ENCODE assay signal across 32 cellular contexts in genomic region chr15:70538278-70538677, GRCh38.
DNase-seq lines count a peak whose midpoint lies in the region; ATAC-seq, FAIRE-seq and TF ChIP-seq lines count a peak whose summit lies in the region.
"Had no signal": no experiment of that assay in that cellular context is flagged by ENCODE, and none has a peak within 500 bp of the region (broad histone marks: within the 10 kb centered on the region; RNA-seq: fewer than 3 reads in every experiment).

No MANE protein-coding gene starts in this region.

- CTCF ChIA-PET in HCT116 (lab: Charles Lee), result no interaction called here

- intact Hi-C loops in HCT116 (cut with micrococcal nuclease), result no loop called here

- H4K20me1 ChIP-seq in HCT116 (ENCODE audit: insufficient read depth) (no peaks in the 10 kb centered on the region), hepatocyte (ENCODE audit: insufficient read depth, poor library complexity, severe bottlenecking) (no peaks in the 10 kb centered on the region)
- H4K20me1 ChIP-seq: BLaER1 had no signal

- in situ Hi-C loops in ACHN (cut with HindIII; ENCODE audit: low pct_ligation_motif_present, low pct_unique_long_range_greater_than_20kb, low sequenced_read_pairs), result no loop called here

- DNase-seq in ACHN (peak; percentile 40), HCT116 (ENCODE audit: low read depth, low spot score) (no peak), RCC 7860 (ENCODE audit: low spot score) (peak; percentile 55), hepatocyte (ENCODE audit: low spot score) (peak; percentile 25)
- no peak for DNase-seq in stimulated activated naive CD4-positive, alpha-beta T cell (lab: John Stamatoyannopoulos, UW)
- no peak for DNase-seq in stimulated activated CD4-positive, alpha-beta T cell treated with anti-CD3 and anti-CD28 coated beads, Interleukin-4, amount 100 ng/mL, for 4 hours
- DNase-seq: activated CD4-positive, alpha-beta T cell treated with anti-CD3 and anti-CD28 coated beads for 48 hours; activated gamma-delta T cell treated with Interleukin-2 at 50 U/mL for 16 hours; activated T-cell treated with anti-CD3 and anti-CD28 coated beads, Interleukin-2, amount 50 U/mL, for 4 hours; COR-L47; DND-41; effector CD4-positive, alpha-beta T cell; glutamatergic neuron; GOT3; KG1; lower lobe of right lung; NCI-H1436; NCI-H2107; NCI-H446; NCI-H82; Right ventricle myocardium superior; T-helper 9 cell; WERI-Rb-1 had no signal

- POLR2A ChIA-PET in HCT116 (lab: Charles Lee), result no interaction called here

- FAIRE-seq in RCC 7860 (lab: Jason Lieb, UNC), result peak; percentile 7
- FAIRE-seq: colon, GM12892 had no signal

- TF ChIP-seq POLR2A in HCT116 (IDR thresholded peaks at IDR 0.05; ENCODE audit: borderline replicate concordance, extremely low read depth, insufficient read depth, insufficient read length), result no peak

- H3K4me2 ChIP-seq in HCT116 (ENCODE audit: low read length) (peak overlapping the region; percentile 12), hepatocyte (no peak overlapping the region)
- H3K4me2 ChIP-seq: BLaER1 had no signal

- H3K4me1 ChIP-seq in HCT116 (ENCODE audit: control insufficient read depth in 1 of 2, insufficient read depth in 2 of 2, low read length in 2 of 2), result peaks cover 0 to 8% of the 10 kb centered on the region in 2 experiments; a peak in 2 of 4 replicates
- no peaks in the 10 kb centered on the region for H3K4me1 ChIP-seq in hepatocyte (ENCODE audit: insufficient read depth)

- no TSS peak for BruUV-seq in HCT116 (replicated peaks; lab: Mats Ljungman, UMichigan)

- H3K9me3 ChIP-seq in HCT116 (ENCODE audit: control insufficient read depth in 1 of 2, insufficient read depth in 1 of 2, low read depth in 1 of 2, low read length in 2 of 2) (no peaks in the 10 kb centered on the region), hepatocyte (ENCODE audit: low read depth) (no peaks in the 10 kb centered on the region)
- H3K9me3 ChIP-seq: BLaER1, lower lobe of right lung, tibial nerve had no signal

- TF ChIP-seq RAD21 in HCT116 (IDR thresholded peaks at IDR 0.05; ENCODE audit: low read depth), result no peak

- no peaks in the 10 kb centered on the region for H3K79me2 ChIP-seq in HCT116 (ENCODE audit: insufficient read depth, low read length)
- H3K79me2 ChIP-seq in hepatocyte, result no peaks in the 10 kb centered on the region

- H3K4me3 ChIP-seq in HCT116 (replicated peaks in 1 of 2; ENCODE audit: low read depth in 1 of 2, low read length in 2 of 2), result no peak overlapping the region
- no peak overlapping the region for H3K4me3 ChIP-seq in hepatocyte
- H3K4me3 ChIP-seq: BLaER1, lower lobe of right lung, skin epidermis, tibial nerve had no signal

- no peak overlapping the region for H3K9ac ChIP-seq in HCT116 (ENCODE audit: low read length)
- H3K9ac ChIP-seq: BLaER1 had no signal

- H3K27ac ChIP-seq in HCT116 (ENCODE audit: low read depth, low read length), result no peak overlapping the region
- H3K27ac ChIP-seq in hepatocyte, result no peak overlapping the region
- H3K27ac ChIP-seq: BLaER1, epithelial cell of prostate, lower lobe of right lung, skin epidermis, tibial nerve, WERI-Rb-1 had no signal

- H2AFZ ChIP-seq in HCT116 (ENCODE audit: low read depth, low read length, poor library complexity, severe bottlenecking) (no peak overlapping the region), hepatocyte (no peak overlapping the region)

- H3K27me3 ChIP-seq in HCT116 (ENCODE audit: insufficient read depth, low read length) (peaks cover 39% of the 10 kb centered on the region; the same call in 1 of the 2 replicates), hepatocyte (no peaks in the 10 kb centered on the region)
- H3K27me3 ChIP-seq: BLaER1, tibial nerve had no signal

- H3K36me3 ChIP-seq in HCT116 (ENCODE audit: control insufficient read depth in 1 of 2, insufficient read depth in 2 of 2, low read length in 2 of 2) (no peaks in the 10 kb centered on the region), hepatocyte (replicated peaks; ENCODE audit: insufficient read depth, low read depth) (no peaks in the 10 kb centered on the region)
- H3K36me3 ChIP-seq: BLaER1, lower lobe of right lung, tibial nerve, WERI-Rb-1 had no signal

- ATAC-seq in HCT116 (peak; percentile 47; the same call in 1 of the 2 replicates), GM21360 (IDR thresholded peaks at IDR 0.05; ENCODE audit: unreplicated experiment) (no peak), HG02763 (IDR thresholded peaks at IDR 0.05; ENCODE audit: unreplicated experiment) (no peak)
- ATAC-seq: activated T-cell treated with anti-CD3 and anti-CD28 coated beads, Interleukin-2, amount 50 U/mL, for 4 hours; lower lobe of right lung; natural killer cell treated with Interleukin-12 subunit alpha and Interleukin-12 subunit beta and Interleukin-15 and Interleukin-18, amount 100 ng/mL, for 72 hours had no signal

- TF ChIP-seq CTCF in HCT116 (IDR thresholded peaks at IDR 0.05 in 2 of 3, conservative IDR thresholded peaks at IDR 0.05 in 1 of 3; ENCODE audit: borderline replicate concordance in 1 of 3, insufficient read depth in 1 of 3, low read depth in 2 of 3, low read length in 2 of 3) (no peak), hepatocyte (IDR thresholded peaks at IDR 0.05; ENCODE audit: poor library complexity) (no peak)

- H3K9me2 ChIP-seq in HCT116 (ENCODE audit: insufficient read depth) (no peaks in the 10 kb centered on the region), hepatocyte (replicated peaks; ENCODE audit: insufficient read depth) (no peaks in the 10 kb centered on the region)

- RAD21 ChIA-PET in HCT116 (lab: Charles Lee; ENCODE audit: low non-redundant PET in 1 of 2, low total read pairs in 2 of 2, uncharacterized antibody in 2 of 2, unreplicated experiment in 2 of 2), result no interaction called here

TF ChIP-seq in HCT116, 20 proteins besides CTCF, POLR2A, EP300 and RAD21:
- TF ChIP-seq EZH2 (IDR thresholded peaks at IDR 0.05) (no peak), ELF1 (IDR thresholded peaks at IDR 0.05; ENCODE audit: borderline replicate concordance, low read depth) (no peak), ATF3 (IDR thresholded peaks at IDR 0.05) (no peak), ZFX (IDR thresholded peaks at IDR 0.05) (no peak), EGR1 (IDR thresholded peaks at IDR 0.05; ENCODE audit: low read depth) (no peak), SIN3A (IDR thresholded peaks at IDR 0.05; ENCODE audit: low read depth) (no peak), ZBTB33 (IDR thresholded peaks at IDR 0.05; ENCODE audit: extremely low read depth, insufficient replicate concordance, low read length) (no peak), POLR2AphosphoS5 (IDR thresholded peaks at IDR 0.05; ENCODE audit: low read depth, low read length) (no peak), JUND (IDR thresholded peaks at IDR 0.05) (no peak), YY1 (IDR thresholded peaks at IDR 0.05; ENCODE audit: extremely low read depth, insufficient replicate concordance, low read depth, low read length) (no peak), ZNF274 (IDR thresholded peaks at IDR 0.05; ENCODE audit: low read depth, low read length) (no peak), REST (IDR thresholded peaks at IDR 0.05; ENCODE audit: low read depth) (no peak), CBX3 (IDR thresholded peaks at IDR 0.05; ENCODE audit: low read depth) (no peak), EZH2phosphoT487 (IDR thresholded peaks at IDR 0.05; ENCODE audit: borderline replicate concordance) (no peak)

Comparison
In these comparisons a context has a peak if more than half of its experiments do, and no peak if none do; other contexts are left out.
1. DNase-seq: peak in ACHN (single experiment), RCC 7860 (single experiment) and hepatocyte (single experiment); none in HCT116 (single experiment), stimulated activated naive CD4-positive, alpha-beta T cell (0 of 6) and stimulated activated CD4-positive, alpha-beta T cell treated with anti-CD3 and anti-CD28 coated beads, Interleukin-4, amount 100 ng/mL, for 4 hours (0 of 2).